In the genomic region with DNA sequence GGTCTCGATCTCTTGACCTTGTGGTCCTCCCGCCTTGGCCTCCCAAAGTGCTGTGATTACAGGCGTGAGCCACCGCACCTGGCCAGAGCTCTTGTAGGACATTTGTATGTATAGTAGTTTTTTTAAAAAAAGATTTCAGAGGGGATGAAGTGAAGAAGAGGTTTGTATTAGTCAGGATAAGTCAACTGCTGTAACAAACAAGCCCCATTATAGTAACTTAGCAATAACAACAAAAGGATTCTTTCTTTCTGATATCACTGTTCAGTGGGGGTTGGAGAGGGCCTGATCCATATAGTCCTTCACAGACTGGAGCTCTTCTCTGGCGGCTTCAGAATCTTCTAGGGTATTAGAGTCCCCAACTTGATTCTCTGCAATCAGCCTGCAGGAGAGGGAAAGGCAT, we compare ENCODE assay signal across 20 cellular contexts.
"Had no signal": no experiment of that assay in that cellular context is flagged by ENCODE, and none has a peak within 500 bp of the region (broad histone marks: within the 10 kb centered on the region; RNA-seq: fewer than 3 reads in every experiment).

No MANE protein-coding gene starts in this region.

- DNase-seq: IMR-90, Kasumi-1, NCI-H1092 treated with DMSO at 0.1 percent for 48 hours, NCI-H1436, NCI-H187, NCI-H2029, NCI-H2081 treated with DMSO at 0.1 percent for 48 hours, NCI-H2171, NCI-H226, NCI-H446, NCI-H510A, NCI-H524 treated with DMSO at 0.1 percent for 48 hours, NCI-H69, NCI-H774, PC-3, SHP77, SK-N-SH had no signal

- H3K27ac ChIP-seq: KMS-11, RWPE1 had no signal

- ATAC-seq: Panc1, PC-3 had no signal

- H3K9me3 ChIP-seq: SK-N-SH had no signal
